19 cellular contexts compared by ENCODE assay signal in genomic region chr9:19442240-19442639, GRCh38. TPM values are rescaled to one million over a fixed set of nuclear protein-coding genes. Genes with fewer than 3 reads are reported as not detected.
DNase-seq lines count a peak whose midpoint lies in the region; ATAC-seq, FAIRE-seq and TF ChIP-seq lines count a peak whose summit lies in the region.
"Had no signal": no experiment of that assay in that cellular context is flagged by ENCODE, and none has a peak within 500 bp of the region (broad histone marks: within the 10 kb centered on the region; RNA-seq: fewer than 3 reads in every experiment).

No MANE protein-coding gene starts in this region.

- H4K12ac ChIP-seq in trophoblast cell (ENCODE audit: low read depth, low read length), result no peak overlapping the region

- H2AFZ ChIP-seq in trophoblast cell (ENCODE audit: insufficient read depth, low read length, poor library complexity), result no peak overlapping the region
- H2AFZ ChIP-seq: PC-9 had no signal

- H3K27ac ChIP-seq in trophoblast cell (ENCODE audit: low read depth, low read length), result no peak overlapping the region
- H3K27ac ChIP-seq: PC-9, SJCRH30 had no signal

- H3K9ac ChIP-seq in trophoblast cell (ENCODE audit: low read length), result no peak overlapping the region

- H4K8ac ChIP-seq in trophoblast cell (ENCODE audit: low read depth, low read length), result no peak overlapping the region

- H2BK5ac ChIP-seq in trophoblast cell (ENCODE audit: low read depth, low read length, poor library complexity), result no peak overlapping the region

- H3K4me2 ChIP-seq in trophoblast cell (ENCODE audit: low read length), result no peak overlapping the region
- H3K4me2 ChIP-seq: PC-9 had no signal

- peaks cover 4% of the 10 kb centered on the region for H3K36me3 Mint-ChIP-seq in activated naive CD4-positive, alpha-beta T cell treated with anti-CD3 and anti-CD28 coated beads, Interleukin-2, amount 10 ng/mL, durations not matched to agents 7 days and 5 days
- H3K36me3 Mint-ChIP-seq in T-cell, result peaks cover 32% of the 10 kb centered on the region

- no peak for TF ChIP-seq POLR2A in GM12892 (IDR thresholded peaks at IDR 0.05; ENCODE audit: low read depth, low read length)

- WGBS in trophoblast cell (ENCODE audit: extremely low coverage, insufficient coverage, insufficient read length), result no CpG with 5 or more reads among the region's 9 CpGs

- no peak overlapping the region for H2BK12ac ChIP-seq in trophoblast cell (ENCODE audit: low read length)

- H2BK120ac ChIP-seq in trophoblast cell (ENCODE audit: insufficient read depth, low read length, poor library complexity), result no peak overlapping the region

- H3K9me3 ChIP-seq in trophoblast cell (ENCODE audit: insufficient read depth, low read depth, low read length), result peaks cover 1% of the 10 kb centered on the region
- H3K9me3 ChIP-seq: SJCRH30 had no signal

- no peak overlapping the region for H3K18ac ChIP-seq in trophoblast cell (ENCODE audit: low read length)

- no peaks in the 10 kb centered on the region for H3K79me2 ChIP-seq in trophoblast cell (ENCODE audit: control insufficient read depth, insufficient read depth, low read length, poor library complexity)

- H4K91ac ChIP-seq in trophoblast cell (ENCODE audit: low read depth, low read length), result no peak overlapping the region

- H3K4me1 Mint-ChIP-seq in activated naive CD4-positive, alpha-beta T cell treated with anti-CD3 and anti-CD28 coated beads, Interleukin-2, amount 10 ng/mL, durations not matched to agents 7 days and 5 days, result peaks cover 20% of the 10 kb centered on the region
- H3K4me1 Mint-ChIP-seq in T-cell, result peaks cover 12 to 23% (median 17%) of the 10 kb centered on the region in 3 donors

- H3K27me3 ChIP-seq in trophoblast cell (ENCODE audit: insufficient read depth, low read length), result no peaks in the 10 kb centered on the region
- H3K27me3 ChIP-seq: SJCRH30 had no signal

- ATAC-seq in GM19395 (IDR thresholded peaks at IDR 0.05; ENCODE audit: unreplicated experiment) (peak; percentile 6), T-cell (replicated peaks in 1 of 4) (no peak)
- ATAC-seq: HCT116 had no signal

- H3K4me3 ChIP-seq in trophoblast cell (ENCODE audit: low read depth, low read length), result no peak overlapping the region
- H3K4me3 ChIP-seq: PC-9, SJCRH30 had no signal

- CTCF ChIA-PET in activated naive CD4-positive, alpha-beta T cell treated with anti-CD3 and anti-CD28 coated beads, Interleukin-2, amount 10 ng/mL, durations not matched to agents 7 days and 5 days (lab: Charles Lee), result no interaction called here
- CTCF ChIA-PET in T-cell (lab: Charles Lee), result interaction anchor here in 1 of 2 donors (1.0 to 1.1 kb wide), 2 partner anchors 15 to 22 kb away, joined by 6 read pairs; no protein-coding TSS in a partner anchor

- H3K27ac Mint-ChIP-seq in activated naive CD4-positive, alpha-beta T cell treated with anti-CD3 and anti-CD28 coated beads, Interleukin-2, amount 10 ng/mL, durations not matched to agents 7 days and 5 days, result peak overlapping the region; percentile 22
- peak overlapping the region; percentile 17 to 34 for H3K27ac Mint-ChIP-seq in T-cell

- no peak overlapping the region for H3K4me3 Mint-ChIP-seq in activated naive CD4-positive, alpha-beta T cell treated with anti-CD3 and anti-CD28 coated beads, Interleukin-2, amount 10 ng/mL, durations not matched to agents 7 days and 5 days
- peak overlapping the region; percentile 18 to 75 (median 34) for H3K4me3 Mint-ChIP-seq in T-cell

- no peaks in the 10 kb centered on the region for H3K9me3 Mint-ChIP-seq in activated naive CD4-positive, alpha-beta T cell treated with anti-CD3 and anti-CD28 coated beads, Interleukin-2, amount 10 ng/mL, durations not matched to agents 7 days and 5 days
- no peaks in the 10 kb centered on the region for H3K9me3 Mint-ChIP-seq in T-cell
- H3K9me3 Mint-ChIP-seq: activated T-cell treated with anti-CD3 and anti-CD28 coated beads, Interleukin-2, amount 50 U/mL, for 4 hours had no signal

- POLR2A ChIA-PET in T-cell (lab: Charles Lee), result no interaction called here

- no peaks in the 10 kb centered on the region for H3K79me1 ChIP-seq in trophoblast cell (ENCODE audit: low read length)

- H3K14ac ChIP-seq in trophoblast cell (ENCODE audit: low read length), result no peak overlapping the region

- no peaks in the 10 kb centered on the region for H3K27me3 Mint-ChIP-seq in activated naive CD4-positive, alpha-beta T cell treated with anti-CD3 and anti-CD28 coated beads, Interleukin-2, amount 10 ng/mL, durations not matched to agents 7 days and 5 days
- no peaks in the 10 kb centered on the region for H3K27me3 Mint-ChIP-seq in T-cell

- peaks cover 6 to 8% of the 10 kb centered on the region in 2 experiments for H3K4me1 ChIP-seq in trophoblast cell (ENCODE audit: control insufficient read depth in 1 of 2, insufficient read depth in 2 of 2, low read length in 2 of 2)
- H3K4me1 ChIP-seq: SJCRH30 had no signal

- no peak overlapping the region for H3K4ac ChIP-seq in trophoblast cell (ENCODE audit: low read depth, low read length)

- FAIRE-seq in GM12892 (lab: Jason Lieb, UNC), result no peak
- FAIRE-seq: urothelium cell line had no signal

- no peak for DNase-seq in activated naive CD4-positive, alpha-beta T cell treated with anti-CD3 and anti-CD28 coated beads, Interleukin-2, amount 10 ng/mL, durations not matched to agents 7 days and 5 days
- no peak for DNase-seq in activated naive CD4-positive, alpha-beta T cell treated with anti-CD3 and anti-CD28 coated beads, Interleukin-2, amount 50 U/mL, for 16 hours
- no peak for DNase-seq in T-cell
- DNase-seq in trophoblast cell, result no peak
- DNase-seq in NOMO-1 (lab: John Stamatoyannopoulos, UW; ENCODE audit: unreplicated experiment in 2 of 2), result no peak
- no peak for DNase-seq in GM12892 (ENCODE audit: insufficient read length)
- no peak for DNase-seq in NCI-H2227 (lab: John Stamatoyannopoulos, UW; ENCODE audit: unreplicated experiment)
- DNase-seq: activated CD4-positive, alpha-beta T cell treated with anti-CD3 and anti-CD28 coated beads for 4 hours; activated T-cell treated with anti-CD3 and anti-CD28 coated beads, Interleukin-2, amount 50 U/mL, for 4 hours; amniotic stem cell; NCI-H1092 treated with DMSO at 0.1 percent for 48 hours; NCI-H2107; NCI-H526 treated with DMSO at 0.1 percent for 48 hours; PC-9; right cardiac atrium; SJCRH30 had no signal

- peak overlapping the region; percentile 7 for H3K23ac ChIP-seq in trophoblast cell (ENCODE audit: low read length)

- H3K36me3 ChIP-seq in trophoblast cell (ENCODE audit: control insufficient read depth in 1 of 2, insufficient read depth in 2 of 2, low read length in 2 of 2), result peaks cover 3 to 6% of the 10 kb centered on the region in 2 experiments
- H3K36me3 ChIP-seq: SJCRH30 had no signal

- no peak overlapping the region for H2AK5ac ChIP-seq in trophoblast cell (ENCODE audit: low read length)

RNA-seq across cellular contexts. Expression of gene ACER2, which starts 33.4 kb away (rescaled TPM):
- 1 to 10 TPM; 1.4 to 4.1 (median 3.2) TPM for total RNA-seq in T-cell
- polyA plus RNA-seq in trophoblast cell (2013), result 14.6 and 15.6 TPM in 2 replicates
- 3.1 TPM for polyA plus RNA-seq in GM12892 (2012; ENCODE audit: missing spikeins)
